Comparison of ENCODE assay signal across 8 cellular contexts in the genomic region with DNA sequence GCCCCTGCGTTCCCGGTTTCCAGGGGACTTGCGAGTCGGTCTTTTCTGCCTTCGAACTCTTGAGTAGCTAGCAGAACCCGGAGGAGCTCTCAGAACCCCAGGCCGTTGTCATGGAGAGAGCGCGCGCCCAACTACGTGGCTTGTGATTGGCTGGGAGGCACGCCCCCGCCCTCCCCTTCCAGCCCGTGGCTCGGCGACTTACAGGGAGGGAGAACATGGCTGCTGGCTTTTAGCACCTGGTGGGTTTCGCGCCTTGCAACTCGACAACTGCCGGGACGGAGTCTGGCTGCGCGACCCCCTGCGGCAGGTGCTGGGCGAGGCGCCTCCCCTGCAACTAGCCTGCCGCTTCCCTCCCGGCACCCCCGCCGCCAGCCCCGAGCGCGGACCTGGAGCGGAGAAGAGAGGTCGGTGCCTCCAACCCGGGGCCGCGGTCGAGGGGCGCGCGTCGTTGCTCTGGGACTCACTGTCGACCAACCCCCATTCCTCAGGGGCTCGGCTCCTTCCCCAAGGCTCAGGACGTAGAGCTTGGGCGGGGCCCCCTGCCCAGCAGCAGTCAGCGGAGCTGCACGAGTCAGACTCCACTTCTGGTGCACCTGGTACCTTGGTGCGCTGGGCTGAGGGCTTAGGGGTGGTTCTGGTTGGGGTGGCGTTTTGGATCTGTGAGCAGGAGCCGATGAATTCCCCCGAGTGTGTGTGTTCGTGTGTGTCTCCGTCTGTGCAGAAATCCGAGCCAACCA.
A peak's percentile ranks its signal among the peaks of the same experiment; 100 is the strongest.
DNase-seq lines count a peak whose midpoint lies in the region; ATAC-seq and TF ChIP-seq lines count a peak whose summit lies in the region.

No MANE protein-coding gene starts in this region.

- peak; percentile 90 for ATAC-seq in GM19023 (IDR thresholded peaks at IDR 0.05; ENCODE audit: unreplicated experiment)
- ATAC-seq in HG03442 (IDR thresholded peaks at IDR 0.05; ENCODE audit: unreplicated experiment): peak; percentile 77
- peak; percentile 87 for ATAC-seq in memory B cell (ENCODE audit: low read depth)

- H3K4me3 Mint-ChIP-seq in memory B cell: peak overlapping the region; percentile 89

- peak overlapping the region; percentile 79 for H3K4me3 ChIP-seq in AG04449 (ENCODE audit: low read depth, low read length)

- peaks cover 18% of the 10 kb centered on the region for H3K4me1 Mint-ChIP-seq in memory B cell

- CTCF ChIA-PET in AG04449 (lab: Yijun Ruan, JAX): interaction anchor here (0.8 to 6.4 kb wide), 12 partner anchors 9 to 598 kb away, joined by 3 to 88 read pairs (median 6); a partner anchor contains a TSS

- POLR2A ChIA-PET in AG04449 (lab: Yijun Ruan, JAX): interaction anchor here (1.2 kb wide), 1 partner anchor 10 kb away, joined by 4 read pairs; a partner anchor contains a TSS

- TF ChIP-seq CTCF in AG04449 (IDR thresholded peaks at IDR 0.05; ENCODE audit: insufficient read depth, low read length, missing control alignments): no peak

- H3K27ac Mint-ChIP-seq in memory B cell: peak overlapping the region; percentile 87

- H3K27me3 Mint-ChIP-seq in memory B cell: no peaks in the 10 kb centered on the region

- no peaks in the 10 kb centered on the region for H3K9me3 Mint-ChIP-seq in memory B cell

- peaks cover 11% of the 10 kb centered on the region for H3K36me3 Mint-ChIP-seq in memory B cell

- peak; percentile 19 for DNase-seq in AG04449 (ENCODE audit: low read depth, low spot score)
- DNase-seq in NCI-H748 (lab: John Stamatoyannopoulos, UW; ENCODE audit: unreplicated experiment): peak; percentile 92
- peak; percentile 77 to 82 for DNase-seq in activated CD8-positive, alpha-beta memory T cell treated with anti-CD3 and anti-CD28 coated beads for 1 hour (ENCODE audit: extremely low read depth in 1 of 2, low read depth in 1 of 2)
- peak; percentile 82 for DNase-seq in effector CD4-positive, alpha-beta T cell
- peak; percentile 83 to 85 for DNase-seq in memory B cell (ENCODE audit: low spot score in 2 of 2)
- peak; percentile 77 to 87 (median 85) for DNase-seq in stimulated activated CD4-positive, alpha-beta T cell treated with anti-CD3 and anti-CD28 coated beads, TNF-alpha, amount 100 ng/mL, for 48 hours (ENCODE audit: low read depth in 3 of 3)

Comparison
In these comparisons a context has a peak if more than half of its experiments do, and no peak if none do; other contexts are left out.
1. Peak in every context shown above with its lines: DNase-seq, ATAC-seq and H3K4me3 ChIP-seq.
2. DNase-seq: peak in every context shown above with its lines; median percentile 92 in NCI-H748; 85 in stimulated activated CD4-positive, alpha-beta T cell treated with anti-CD3 and anti-CD28 coated beads, TNF-alpha, amount 100 ng/mL, for 48 hours; 84 in memory B cell; 82 in effector CD4-positive, alpha-beta T cell; 80 in activated CD8-positive, alpha-beta memory T cell treated with anti-CD3 and anti-CD28 coated beads for 1 hour; 19 in AG04449.